26 cellular contexts compared by ENCODE assay signal in the genomic region with DNA sequence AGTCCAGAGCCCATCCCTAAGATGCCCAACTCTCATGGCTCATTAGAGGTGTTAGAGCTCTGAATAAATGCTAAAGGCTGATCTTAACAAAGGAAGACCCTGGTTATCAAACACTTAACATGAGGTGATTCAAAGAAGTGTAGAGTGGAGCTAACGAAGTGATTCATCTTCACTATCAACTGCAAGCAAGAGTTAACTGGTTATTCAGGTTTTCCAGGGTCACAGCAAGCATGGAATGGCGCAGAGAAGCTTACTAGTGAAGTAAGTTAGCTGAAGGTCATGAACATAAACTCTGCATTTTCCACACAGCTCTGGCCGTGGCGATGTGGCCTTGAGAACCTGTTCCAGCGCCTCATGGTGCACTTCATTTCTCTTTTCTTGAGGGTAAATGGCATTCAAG. TPM values are rescaled to one million over a fixed set of nuclear protein-coding genes. Genes with fewer than 3 reads are reported as not detected.
DNase-seq lines count a peak whose midpoint lies in the region; ATAC-seq and TF ChIP-seq lines count a peak whose summit lies in the region.
"Had no signal": no experiment of that assay in that cellular context is flagged by ENCODE, and none has a peak within 500 bp of the region (broad histone marks: within the 10 kb centered on the region; RNA-seq: fewer than 3 reads in every experiment).

No MANE protein-coding gene starts in this region.

- no peak overlapping the region for H3K4me3 ChIP-seq in RWPE2 (ENCODE audit: severe bottlenecking)
- H3K4me3 ChIP-seq in fibroblast of the aortic adventitia (ENCODE audit: low read depth, low read length): no peak overlapping the region
- H3K4me3 ChIP-seq: colonic mucosa, gastrocnemius medialis, MG63, sigmoid colon, tibial artery had no signal

- no peaks in the 10 kb centered on the region for H3K27me3 Mint-ChIP-seq in progenitor cell of endocrine pancreas
- H3K27me3 Mint-ChIP-seq: activated naive CD8-positive, alpha-beta T cell treated with anti-CD3 and anti-CD28 coated beads, Interleukin-2, amount 50 U/mL, for 24 hours; brain; IgD-negative memory B cell; stimulated activated naive B cell treated with anti-CD40 and anti-IgM and Interleukin-4, amounts not matched to agents 10 μg/mL and 1 μg/mL and 100 μg/mL, for 72 hours had no signal

- peak overlapping the region; percentile 82 for H3K27ac Mint-ChIP-seq in progenitor cell of endocrine pancreas
- H3K27ac Mint-ChIP-seq: activated naive CD8-positive, alpha-beta T cell treated with anti-CD3 and anti-CD28 coated beads, Interleukin-2, amount 50 U/mL, for 24 hours; CD4-positive, alpha-beta memory T cell; IgD-negative memory B cell; stimulated activated naive B cell treated with anti-CD40 and anti-IgM and Interleukin-4, amounts not matched to agents 10 μg/mL and 1 μg/mL and 100 μg/mL, for 72 hours had no signal

- TF ChIP-seq CTCF in RWPE2 (IDR thresholded peaks at IDR 0.05; ENCODE audit: poor library complexity, severe bottlenecking) (no peak), fibroblast of the aortic adventitia (IDR thresholded peaks at IDR 0.05; ENCODE audit: insufficient read depth, low read length) (no peak), progenitor cell of endocrine pancreas (IDR thresholded peaks at IDR 0.05; ENCODE audit: unreplicated experiment) (no peak)

- peaks cover 83% of the 10 kb centered on the region for H3K36me3 ChIP-seq in RWPE2 (ENCODE audit: low read depth)

- TF ChIP-seq POLR2A in GM18505 (IDR thresholded peaks at IDR 0.05; ENCODE audit: borderline replicate concordance, extremely low read depth, insufficient read depth, insufficient read length): no peak

- H3K27ac ChIP-seq in RWPE2 (ENCODE audit: poor library complexity, severe bottlenecking): peak overlapping the region; percentile 99
- H3K27ac ChIP-seq: colonic mucosa, gastrocnemius medialis, tibial artery had no signal

- H3K9me3 ChIP-seq in RWPE2 (ENCODE audit: severe bottlenecking): no peaks in the 10 kb centered on the region
- H3K9me3 ChIP-seq: colonic mucosa, gastrocnemius medialis, MG63, sigmoid colon, tibial artery had no signal

- H3K36me3 Mint-ChIP-seq in progenitor cell of endocrine pancreas (ENCODE audit: insufficient read depth): peaks cover 54% of the 10 kb centered on the region
- H3K36me3 Mint-ChIP-seq: CD4-positive, alpha-beta memory T cell; IgD-negative memory B cell; stimulated activated naive B cell treated with anti-CD40 and anti-IgM and Interleukin-4, amounts not matched to agents 10 μg/mL and 1 μg/mL and 100 μg/mL, for 72 hours had no signal

- no peak overlapping the region for H3K4me3 Mint-ChIP-seq in progenitor cell of endocrine pancreas (ENCODE audit: low read depth)
- H3K4me3 Mint-ChIP-seq: activated naive CD8-positive, alpha-beta T cell treated with anti-CD3 and anti-CD28 coated beads, Interleukin-2, amount 50 U/mL, for 24 hours; CD4-positive, alpha-beta memory T cell; IgD-negative memory B cell; nephron; stimulated activated naive B cell treated with anti-CD40 and anti-IgM and Interleukin-4, amounts not matched to agents 10 μg/mL and 1 μg/mL and 100 μg/mL, for 72 hours had no signal

- H3K27me3 ChIP-seq in RWPE2 (ENCODE audit: insufficient read depth, poor library complexity, severe bottlenecking): no peaks in the 10 kb centered on the region
- H3K27me3 ChIP-seq: colonic mucosa, gastrocnemius medialis, MG63, sigmoid colon, tibial artery had no signal

- ATAC-seq in RWPE2 (ENCODE audit: low read depth): no peak
- no peak for ATAC-seq in GM21825 (IDR thresholded peaks at IDR 0.05; ENCODE audit: unreplicated experiment)
- no peak for ATAC-seq in GM18505 (IDR thresholded peaks at IDR 0.05; ENCODE audit: unreplicated experiment)
- ATAC-seq: activated naive CD8-positive, alpha-beta T cell treated with anti-CD3 and anti-CD28 coated beads, Interleukin-2, amount 50 U/mL, for 24 hours; gastrocnemius medialis; left cardiac atrium; stimulated activated naive B cell treated with anti-CD40 and anti-IgM and Interleukin-4, amounts not matched to agents 10 μg/mL and 1 μg/mL and 100 μg/mL, for 72 hours had no signal

- H3K4me1 Mint-ChIP-seq in progenitor cell of endocrine pancreas (ENCODE audit: low read depth): peaks cover 56% of the 10 kb centered on the region
- H3K4me1 Mint-ChIP-seq: activated naive CD8-positive, alpha-beta T cell treated with anti-CD3 and anti-CD28 coated beads, Interleukin-2, amount 50 U/mL, for 24 hours; CD4-positive, alpha-beta memory T cell; IgD-negative memory B cell; stimulated activated naive B cell treated with anti-CD40 and anti-IgM and Interleukin-4, amounts not matched to agents 10 μg/mL and 1 μg/mL and 100 μg/mL, for 72 hours had no signal

- peaks cover 81% of the 10 kb centered on the region for H3K4me1 ChIP-seq in RWPE2 (ENCODE audit: insufficient read depth, poor library complexity, severe bottlenecking)

- DNase-seq in EL: peak; percentile 36
- no peak for DNase-seq in RWPE2 (ENCODE audit: low spot score)
- DNase-seq in fibroblast of the aortic adventitia (ENCODE audit: low read depth): peak; percentile 14
- DNase-seq in progenitor cell of endocrine pancreas (ENCODE audit: low spot score, unreplicated experiment): no peak
- no peak for DNase-seq in NCI-H524 treated with DMSO at 0.1 percent for 48 hours (lab: John Stamatoyannopoulos, UW)
- DNase-seq in NCI-H748 (lab: John Stamatoyannopoulos, UW; ENCODE audit: unreplicated experiment): no peak
- DNase-seq: activated CD8-positive, alpha-beta memory T cell treated with anti-CD3 and anti-CD28 coated beads, Interleukin-2, amount 50 U/mL, for 4 hours; activated effector memory CD4-positive, alpha-beta T cell treated with Interleukin-2 at 50 U/mL for 16 hours; activated naive CD8-positive, alpha-beta T cell treated with anti-CD3 and anti-CD28 coated beads, Interleukin-2, amount 50 U/mL, for 24 hours; CD4-positive, alpha-beta memory T cell; colonic mucosa; gastrocnemius medialis; left cardiac atrium; MG63; NCI-H1436; NCI-H2171; sigmoid colon; stimulated activated CD4-positive, alpha-beta T cell treated with anti-CD3 and anti-CD28 coated beads, Interleukin-1b, Interleukin-23, amount 100 ng/mL, for 48 hours; stimulated activated naive B cell treated with anti-CD40 and anti-IgM and Interleukin-4, amounts not matched to agents 10 μg/mL and 1 μg/mL and 100 μg/mL, for 72 hours; T-helper 1 cell; tibial artery had no signal

- no peaks in the 10 kb centered on the region for H3K9me3 Mint-ChIP-seq in progenitor cell of endocrine pancreas (ENCODE audit: low read depth)
- H3K9me3 Mint-ChIP-seq: activated naive CD8-positive, alpha-beta T cell treated with anti-CD3 and anti-CD28 coated beads, Interleukin-2, amount 50 U/mL, for 24 hours; brain; nephron had no signal

RNA-seq across cellular contexts. Expression of gene RND3, which starts 17.0 kb away (rescaled TPM):
- total RNA-seq in fibroblast of the aortic adventitia (ENCODE audit: low replicate concordance) (154 and 321 TPM in 2 replicates), progenitor cell of endocrine pancreas (40.3 and 42.5 TPM in 2 replicates)
- total RNA-seq: CD4-positive, alpha-beta memory T cell had no signal

Comparison
In these comparisons a context has a peak if more than half of its experiments do, and no peak if none do; other contexts are left out.
1. DNase-seq: peak in EL (single experiment) and fibroblast of the aortic adventitia (single experiment); none in RWPE2 (single experiment), progenitor cell of endocrine pancreas (single experiment), NCI-H524 treated with DMSO at 0.1 percent for 48 hours (single experiment) and NCI-H748 (single experiment).